1 cellular context compared by ENCODE assay signal in genomic region chr22:50148991-50149721, GRCh38.
TF ChIP-seq lines count a peak whose summit lies in the region.

No MANE protein-coding gene starts in this region.

TF ChIP-seq in HepG2, 621 proteins besides CTCF, POLR2A, EP300 and RAD21 (continued from another document and continues in another):
- no peak for TF ChIP-seq DMTF1 (CRISPR knock-in tag; IDR thresholded peaks at IDR 0.05)
- TF ChIP-seq KLF12 (CRISPR knock-in tag; IDR thresholded peaks at IDR 0.05; ENCODE audit: borderline replicate concordance), result 0 out of 2 replicates have a peak, but pooled peaks have one; percentile 34
- TF ChIP-seq KLF15 (CRISPR knock-in tag; IDR thresholded peaks at IDR 0.05; ENCODE audit: borderline replicate concordance), result 0 out of 2 replicates have a peak, but pooled peaks have one; percentile 41
- TF ChIP-seq ZBTB14 (CRISPR knock-in tag; IDR thresholded peaks at IDR 0.05), result no peak
- TF ChIP-seq ZNF737 (CRISPR knock-in tag; IDR thresholded peaks at IDR 0.05; ENCODE audit: borderline replicate concordance), result no peak
- TF ChIP-seq ZNF101 (CRISPR knock-in tag; IDR thresholded peaks at IDR 0.05; ENCODE audit: borderline replicate concordance, low read depth), result no peak
- no peak for TF ChIP-seq ELK4 (CRISPR knock-in tag; IDR thresholded peaks at IDR 0.05; ENCODE audit: borderline replicate concordance)
- no peak for TF ChIP-seq ZNF710 (CRISPR knock-in tag; IDR thresholded peaks at IDR 0.05; ENCODE audit: borderline replicate concordance)
- no peak; the same call in 1 of the 2 replicates for TF ChIP-seq HOXA5 (CRISPR knock-in tag; IDR thresholded peaks at IDR 0.05)
- no peak for TF ChIP-seq HINFP (CRISPR knock-in tag; IDR thresholded peaks at IDR 0.05; ENCODE audit: low read depth)
- TF ChIP-seq ZNF503 (CRISPR knock-in tag; IDR thresholded peaks at IDR 0.05), result no peak
- peak; percentile 26; the same call in 1 of the 3 replicates for TF ChIP-seq MXI1 (IDR thresholded peaks at IDR 0.05; ENCODE audit: borderline replicate concordance, low read depth, low read length)
- no peak for TF ChIP-seq RFXANK (CRISPR knock-in tag; IDR thresholded peaks at IDR 0.05)
- no peak for TF ChIP-seq ZNF354B (CRISPR knock-in tag; IDR thresholded peaks at IDR 0.05)
- no peak for TF ChIP-seq ZNF704 (CRISPR knock-in tag; IDR thresholded peaks at IDR 0.05; ENCODE audit: borderline replicate concordance)
- TF ChIP-seq HES4 (CRISPR knock-in tag; IDR thresholded peaks at IDR 0.05; ENCODE audit: borderline replicate concordance), result no peak
- no peak for TF ChIP-seq BORCS8-MEF2B (CRISPR knock-in tag; IDR thresholded peaks at IDR 0.05)
- TF ChIP-seq ZSCAN30 (CRISPR knock-in tag; IDR thresholded peaks at IDR 0.05), result no peak
- TF ChIP-seq ZNF350 (CRISPR knock-in tag; IDR thresholded peaks at IDR 0.05; ENCODE audit: borderline replicate concordance, low read depth), result 0 out of 2 replicates have a peak, but pooled peaks have one; percentile 16
- no peak for TF ChIP-seq PBX2 (CRISPR knock-in tag; IDR thresholded peaks at IDR 0.05)
- no peak for TF ChIP-seq THAP7 (CRISPR knock-in tag; IDR thresholded peaks at IDR 0.05)
- TF ChIP-seq ZNF253 (CRISPR knock-in tag; IDR thresholded peaks at IDR 0.05; ENCODE audit: borderline replicate concordance), result no peak
- TF ChIP-seq ZNF296 (CRISPR knock-in tag; conservative IDR thresholded peaks at IDR 0.05), result no peak
- TF ChIP-seq ZNF512 (CRISPR knock-in tag; IDR thresholded peaks at IDR 0.05), result no peak
- TF ChIP-seq IKZF5 (CRISPR knock-in tag; IDR thresholded peaks at IDR 0.05), result no peak
- TF ChIP-seq ZNF790 (CRISPR knock-in tag; IDR thresholded peaks at IDR 0.05; ENCODE audit: borderline replicate concordance), result no peak
- TF ChIP-seq ZFP91 (CRISPR knock-in tag; IDR thresholded peaks at IDR 0.05; ENCODE audit: borderline replicate concordance), result peak; percentile 15; the same call in 1 of the 2 replicates
- TF ChIP-seq ZNF607 (CRISPR knock-in tag; IDR thresholded peaks at IDR 0.05; ENCODE audit: borderline replicate concordance), result no peak
- TF ChIP-seq ZNF766 (CRISPR knock-in tag; IDR thresholded peaks at IDR 0.05; ENCODE audit: borderline replicate concordance), result no peak
- no peak for TF ChIP-seq SRY (CRISPR knock-in tag; IDR thresholded peaks at IDR 0.05)
- no peak for TF ChIP-seq NAIF1 (CRISPR knock-in tag; IDR thresholded peaks at IDR 0.05; ENCODE audit: borderline replicate concordance)
- TF ChIP-seq HDAC6 (IDR thresholded peaks at IDR 0.05; ENCODE audit: low read depth, low read length), result no peak
- no peak for TF ChIP-seq RAD51 (IDR thresholded peaks at IDR 0.05; ENCODE audit: borderline replicate concordance)
- no peak for TF ChIP-seq MTF2 (CRISPR knock-in tag; IDR thresholded peaks at IDR 0.05; ENCODE audit: borderline replicate concordance)
- no peak for TF ChIP-seq ISX (CRISPR knock-in tag; conservative IDR thresholded peaks at IDR 0.05)
- TF ChIP-seq CHCHD3 (CRISPR knock-in tag; IDR thresholded peaks at IDR 0.05), result no peak
- TF ChIP-seq ZNF12 (CRISPR knock-in tag; IDR thresholded peaks at IDR 0.05), result no peak
- no peak for TF ChIP-seq ZNF484 (CRISPR knock-in tag; IDR thresholded peaks at IDR 0.05; ENCODE audit: borderline replicate concordance, low read depth)
- no peak for TF ChIP-seq SNAPC5 (CRISPR knock-in tag; IDR thresholded peaks at IDR 0.05; ENCODE audit: borderline replicate concordance)
- TF ChIP-seq DRAP1 (CRISPR knock-in tag; IDR thresholded peaks at IDR 0.05), result peak; percentile 25; the same call in 1 of the 2 replicates
- TF ChIP-seq MIER3 (CRISPR knock-in tag; IDR thresholded peaks at IDR 0.05; ENCODE audit: borderline replicate concordance), result peak; percentile 19; the same call in 1 of the 2 replicates
- no peak for TF ChIP-seq ZBTB1 (CRISPR knock-in tag; IDR thresholded peaks at IDR 0.05; ENCODE audit: borderline replicate concordance)
- TF ChIP-seq RXRB (CRISPR knock-in tag; IDR thresholded peaks at IDR 0.05; ENCODE audit: borderline replicate concordance), result no peak
